27 cellular contexts compared by ENCODE assay signal in genomic region chr20:63837134-63837429, GRCh38. TPM values are rescaled to one million over a fixed set of nuclear protein-coding genes. Genes with fewer than 3 reads are reported as not detected.
"Had no signal": no experiment of that assay in that cellular context is flagged by ENCODE, and none has a peak within 500 bp of the region (broad histone marks: within the 10 kb centered on the region; RNA-seq: fewer than 3 reads in every experiment).

No MANE protein-coding gene starts in this region.

- H3K9me3 Mint-ChIP-seq: activated naive CD4-positive, alpha-beta T cell treated with anti-CD3 and anti-CD28 coated beads, Interleukin-2, amount 50 U/mL, for 24 hours; activated T-helper 1 cell treated with anti-CD3 and anti-CD28 coated beads, Interleukin-12 subunit alpha, Interleukin-12 subunit beta, Interleukin-2, Interleukin-4 antibody, amounts not matched to agents 30 ng/mL and 10 ng/mL and 1 ng/mL, durations not matched to agents 14 hours and 24 hours and 36 hours; memory B cell; neural crest cell; T-cell; T-helper 2 cell treated with Interferon-gamma antibody and Interleukin-4, amounts not matched to agents 5 μg/mL and 100 μg/mL, for 36 hours had no signal

- H3K4me1 ChIP-seq: foreskin keratinocyte had no signal

- H2AFZ ChIP-seq: hepatocyte had no signal

- H3K36me3 Mint-ChIP-seq: activated naive CD4-positive, alpha-beta T cell treated with anti-CD3 and anti-CD28 coated beads, Interleukin-2, amount 50 U/mL, for 24 hours; memory B cell; T-cell had no signal

- H3K79me2 ChIP-seq: hepatocyte had no signal

- H3K27me3 ChIP-seq: body of pancreas, hepatocyte, upper lobe of left lung had no signal

- H3K27ac ChIP-seq: body of pancreas, foreskin keratinocyte, hepatocyte, thoracic aorta, WERI-Rb-1 had no signal

- H3K4me1 Mint-ChIP-seq: activated naive CD4-positive, alpha-beta T cell treated with anti-CD3 and anti-CD28 coated beads, Interleukin-2, amount 50 U/mL, for 24 hours had no signal

- DNase-seq: activated CD4-positive, alpha-beta T cell treated with anti-CD3 and anti-CD28 coated beads, Interleukin-2, amount 50 U/mL, for 1 hour; activated CD4-positive, CD25-positive, alpha-beta regulatory T cell treated with anti-CD3 and anti-CD28 coated beads, Interleukin-2, amount 50 U/mL, for 72 hours; activated CD8-positive, alpha-beta T cell treated with anti-CD3 and anti-CD28 coated beads, Interleukin-2, amount 10 ng/mL, durations not matched to agents 7 days and 5 days; activated gamma-delta T cell; anterior cingulate cortex; body of pancreas; dermis blood vessel endothelial cell; effector CD8-positive, alpha-beta T cell; foreskin keratinocyte; left ventricle myocardium superior; stimulated activated CD4-positive, alpha-beta T cell treated with anti-CD3 and anti-CD28 coated beads, Interleukin-2, amount 100 ng/mL, for 48 hours; stimulated activated naive CD4-positive, alpha-beta T cell treated with Interleukin-2 at 50 U/mL for 16 hours; T-cell; upper lobe of left lung had no signal

- H3K4me3 Mint-ChIP-seq: activated CD8-positive, alpha-beta T cell treated with anti-CD3 and anti-CD28 coated beads, Interleukin-2, amount 10 ng/mL, durations not matched to agents 7 days and 5 days; activated naive CD4-positive, alpha-beta T cell treated with anti-CD3 and anti-CD28 coated beads, Interleukin-2, amount 50 U/mL, for 24 hours; activated T-helper 1 cell treated with anti-CD3 and anti-CD28 coated beads, Interleukin-12 subunit alpha, Interleukin-12 subunit beta, Interleukin-2, Interleukin-4 antibody, amounts not matched to agents 30 ng/mL and 10 ng/mL and 1 ng/mL, durations not matched to agents 14 hours and 24 hours and 36 hours; T-cell; T-helper 2 cell treated with Interferon-gamma antibody and Interleukin-4, amounts not matched to agents 5 μg/mL and 100 μg/mL, for 36 hours had no signal

- H3K9me3 ChIP-seq: body of pancreas, thoracic aorta, upper lobe of left lung had no signal

- H3K27ac Mint-ChIP-seq: activated CD8-positive, alpha-beta T cell treated with anti-CD3 and anti-CD28 coated beads, Interleukin-2, amount 10 ng/mL, durations not matched to agents 7 days and 5 days; activated naive CD4-positive, alpha-beta T cell treated with anti-CD3 and anti-CD28 coated beads, Interleukin-2, amount 50 U/mL, for 24 hours; activated T-helper 1 cell treated with anti-CD3 and anti-CD28 coated beads, Interleukin-12 subunit alpha, Interleukin-12 subunit beta, Interleukin-2, Interleukin-4 antibody, amounts not matched to agents 30 ng/mL and 10 ng/mL and 1 ng/mL, durations not matched to agents 14 hours and 24 hours and 36 hours; memory B cell; T-cell; T-helper 2 cell treated with Interferon-gamma antibody and Interleukin-4, amounts not matched to agents 5 μg/mL and 100 μg/mL, for 36 hours had no signal

- H3K4me2 ChIP-seq: hepatocyte had no signal

RNA-seq across cellular contexts. Expression of gene ABHD16B, which starts 24.2 kb away (rescaled TPM):
- total RNA-seq: activated CD8-positive, alpha-beta T cell treated with anti-CD3 and anti-CD28 coated beads, Interleukin-2, amount 10 ng/mL, durations not matched to agents 7 days and 5 days; activated T-helper 1 cell treated with anti-CD3 and anti-CD28 coated beads, Interleukin-12 subunit alpha, Interleukin-12 subunit beta, Interleukin-2, Interleukin-4 antibody, amounts not matched to agents 30 ng/mL and 10 ng/mL and 1 ng/mL, durations not matched to agents 14 hours and 24 hours and 36 hours; body of pancreas; dermis blood vessel endothelial cell; foreskin keratinocyte; glomerular endothelial cell; hepatocyte; left ventricle myocardium superior; mononuclear cell; neural crest cell; omental fat pad; posterior vena cava; renal cortical epithelial cell; T-cell; thoracic aorta had no signal
